In the genomic region with DNA sequence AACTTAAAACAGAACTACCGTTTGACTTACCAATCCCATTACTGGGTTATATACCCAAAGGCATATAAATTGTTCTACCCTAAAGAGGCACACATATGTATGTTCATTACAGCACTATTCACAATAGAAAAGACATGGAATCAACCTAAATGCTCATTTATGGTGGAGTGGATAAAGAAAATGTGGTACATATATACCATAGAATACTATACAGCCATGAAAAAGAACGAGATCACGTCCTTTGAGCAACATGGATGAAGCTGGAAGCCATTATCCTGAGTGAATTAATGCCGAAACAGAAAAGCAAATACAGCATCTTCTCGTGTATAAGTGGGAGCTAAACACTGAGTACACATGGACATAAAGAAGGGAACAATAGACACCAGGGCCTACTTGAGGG, we compare ENCODE assay signal across 21 cellular contexts. TPM values are rescaled to one million over a fixed set of nuclear protein-coding genes. Genes with fewer than 3 reads are reported as not detected.
DNase-seq lines count a peak whose midpoint lies in the region; ATAC-seq, FAIRE-seq and TF ChIP-seq lines count a peak whose summit lies in the region.
"Had no signal": no experiment of that assay in that cellular context is flagged by ENCODE, and none has a peak within 500 bp of the region (broad histone marks: within the 10 kb centered on the region; RNA-seq: fewer than 3 reads in every experiment).

No MANE protein-coding gene starts in this region.

- no peak overlapping the region for H2BK12ac ChIP-seq in H1 (ENCODE audit: low read depth, low read length)

- H3K18ac ChIP-seq in H1 (ENCODE audit: extremely low read depth, low read length): no peak overlapping the region

- no peak overlapping the region for H2AK5ac ChIP-seq in H1 (ENCODE audit: low read depth, low read length)

- ATAC-seq in SK-N-SH treated with all-trans-retinoic acid at 6 μM for 48 hours: no peak
- ATAC-seq: A549, GM12878 had no signal

- no peak overlapping the region for H2BK20ac ChIP-seq in H1 (ENCODE audit: low read length)

- POLR2A ChIA-PET in SK-N-SH (lab: Yijun Ruan, JAX): no interaction called here
- POLR2A ChIA-PET in H1 (lab: Charles Lee; ENCODE audit: partially characterized antibody): no interaction called here

- no peak overlapping the region for H3K27ac ChIP-seq in SK-N-SH (ENCODE audit: low read depth in 2 of 2, low read length in 1 of 2)
- no peak overlapping the region for H3K27ac ChIP-seq in H1 (ENCODE audit: low read depth, low read length)
- H3K27ac ChIP-seq in Peyer's patch: no peak overlapping the region
- H3K27ac ChIP-seq: A549; BLaER1 treated with 17β-estradiol and CSF1 and Interleukin-3, amounts not matched to agents 10 nM and 100 nM had no signal

- H3K36me3 ChIP-seq in SK-N-SH (replicated peaks in 1 of 2; ENCODE audit: control insufficient read depth in 1 of 2, insufficient read depth in 2 of 2, low read length in 1 of 2) (no peaks in the 10 kb centered on the region), H1 (ENCODE audit: control insufficient read depth in 2 of 4, insufficient read depth in 4 of 4, low read length in 3 of 4) (no peaks in the 10 kb centered on the region), Peyer's patch (no peaks in the 10 kb centered on the region)
- H3K36me3 ChIP-seq: BE2C; BLaER1 treated with 17β-estradiol and CSF1 and Interleukin-3, amounts not matched to agents 10 nM and 100 nM had no signal

- H3K4me3 ChIP-seq in SK-N-SH (ENCODE audit: low read depth in 2 of 2, low read length in 1 of 2): no peak overlapping the region
- H3K4me3 ChIP-seq in H1 (ENCODE audit: extremely low read depth in 1 of 4, insufficient read depth in 2 of 4, low read depth in 3 of 4, low read length in 4 of 4): no peak overlapping the region
- no peak overlapping the region for H3K4me3 ChIP-seq in Peyer's patch
- H3K4me3 ChIP-seq: A549; BLaER1 treated with 17β-estradiol and CSF1 and Interleukin-3, amounts not matched to agents 10 nM and 100 nM; GM12878 had no signal

- no peak for TF ChIP-seq POLR2A in H1 (IDR thresholded peaks at IDR 0.05; ENCODE audit: control extremely low read depth in 1 of 2, low read depth in 2 of 2, low read length in 2 of 2)
- TF ChIP-seq POLR2A in Peyer's patch (IDR thresholded peaks at IDR 0.05): no peak

- H3K27me3 ChIP-seq in SK-N-SH (ENCODE audit: insufficient read depth) (peaks cover 5% of the 10 kb centered on the region; the same call in 1 of the 2 replicates), H1 (replicated peaks in 1 of 4; ENCODE audit: control insufficient read depth in 3 of 4, extremely low read depth in 1 of 4, insufficient read depth in 3 of 4, low read length in 3 of 4) (no peaks in the 10 kb centered on the region; a peak in 1 of 7 replicates), Peyer's patch (no peaks in the 10 kb centered on the region)
- H3K27me3 ChIP-seq: BLaER1 treated with 17β-estradiol and CSF1 and Interleukin-3, amounts not matched to agents 10 nM and 100 nM had no signal

- H3K9me3 ChIP-seq in SK-N-SH: no peaks in the 10 kb centered on the region
- H3K9me3 ChIP-seq in H1 (ENCODE audit: insufficient read depth in 2 of 2, low read depth in 1 of 2, low read length in 1 of 2): peaks cover 0 to 4% of the 10 kb centered on the region in 2 experiments; a peak in 1 of 4 replicates
- no peaks in the 10 kb centered on the region for H3K9me3 ChIP-seq in Peyer's patch
- H3K9me3 ChIP-seq: A549, BE2C had no signal

- H3F3A ChIP-seq in SK-N-SH (replicated peaks; ENCODE audit: insufficient read depth): no peaks in the 10 kb centered on the region

- no peak overlapping the region for H3K4ac ChIP-seq in H1 (replicated peaks; ENCODE audit: insufficient read length, low read depth, low read length)

- no peak for TF ChIP-seq RAD21 in SK-N-SH (IDR thresholded peaks at IDR 0.05; ENCODE audit: low read length)
- TF ChIP-seq RAD21 in H1 (IDR thresholded peaks at IDR 0.05 in 1 of 2, conservative IDR thresholded peaks at IDR 0.05 in 1 of 2; ENCODE audit: low read depth in 2 of 2, low read length in 2 of 2): no peak

- H2AFZ ChIP-seq in SK-N-SH (ENCODE audit: low read depth) (no peak overlapping the region), H1 (ENCODE audit: low read length) (no peak overlapping the region)

- no peak overlapping the region for H3K9ac ChIP-seq in SK-N-SH
- no peak overlapping the region for H3K9ac ChIP-seq in H1 (replicated peaks in 1 of 4; ENCODE audit: extremely low read depth in 1 of 4, low read depth in 3 of 4, low read length in 3 of 4)
- H3K9ac ChIP-seq: BLaER1 treated with 17β-estradiol and CSF1 and Interleukin-3, amounts not matched to agents 10 nM and 100 nM had no signal

- CTCF ChIA-PET in SK-N-SH (lab: Yijun Ruan, JAX): interaction anchor here (1.1 to 1.3 kb wide), 2 partner anchors 60 to 114 kb away, joined by 3 read pairs; no protein-coding TSS in a partner anchor
- CTCF ChIA-PET in H1 (lab: Charles Lee; ENCODE audit: partially characterized antibody): interaction anchor here (0.6 to 4.6 kb wide), 11 partner anchors 8 to 359 kb away, joined by 3 to 39 read pairs (median 8); no protein-coding TSS in a partner anchor

- DNase-seq in SK-N-SH (no peak), H1 (ENCODE audit: low read depth in 1 of 2, low spot score in 2 of 2) (no peak), urothelium cell line (ENCODE audit: low spot score) (no peak), Peyer's patch (no peak), amygdala (lab: John Stamatoyannopoulos, UW) (no peak)
- DNase-seq: ACHN; AML-193; BE2C; CD4-positive, alpha-beta T cell; CD8-positive, alpha-beta memory T cell; DMS 273 treated with DMSO at 0.1 percent for 48 hours; DMS79; EL; GDM1; GOT3; H7 had no signal

- no peaks in the 10 kb centered on the region for H3K9me2 ChIP-seq in SK-N-SH

- no peaks in the 10 kb centered on the region for H3K79me1 ChIP-seq in H1 (ENCODE audit: low read depth, low read length)

- H3K4me1 ChIP-seq in SK-N-SH (ENCODE audit: control insufficient read depth in 1 of 2, insufficient read depth in 2 of 2, low read depth in 1 of 2, low read length in 1 of 2) (no peaks in the 10 kb centered on the region), H1 (replicated peaks in 1 of 4; ENCODE audit: control insufficient read depth in 3 of 4, insufficient read depth in 4 of 4, low read length in 3 of 4) (peaks cover 0 to 4% (median 1%) of the 10 kb centered on the region in 4 experiments; a peak in 3 of 7 replicates), Peyer's patch (no peaks in the 10 kb centered on the region)
- H3K4me1 ChIP-seq: A549; BE2C; BLaER1 treated with 17β-estradiol and CSF1 and Interleukin-3, amounts not matched to agents 10 nM and 100 nM had no signal

- H3K14ac ChIP-seq in H1 (ENCODE audit: insufficient read length): no peak overlapping the region

- H2BK15ac ChIP-seq in H1 (ENCODE audit: low read length): no peak overlapping the region

- no peak for FAIRE-seq in H1 (lab: Jason Lieb, UNC)
- peak; percentile 42 for FAIRE-seq in urothelium cell line (lab: Jason Lieb, UNC)
- FAIRE-seq: A549, D721Med, GM12878 had no signal

- H2BK5ac ChIP-seq in H1 (ENCODE audit: low read depth, low read length): no peak overlapping the region

- H3K23ac ChIP-seq in H1 (ENCODE audit: insufficient read length): no peak overlapping the region

- no peak overlapping the region for H4K91ac ChIP-seq in H1 (replicated peaks; ENCODE audit: insufficient read length, low read length)

- H3K4me2 ChIP-seq in SK-N-SH (no peak overlapping the region), H1 (ENCODE audit: insufficient read depth in 1 of 2, low read depth in 2 of 2, low read length in 2 of 2) (no peak overlapping the region)
- H3K4me2 ChIP-seq: A549; BLaER1 treated with 17β-estradiol and CSF1 and Interleukin-3, amounts not matched to agents 10 nM and 100 nM had no signal

- H3K56ac ChIP-seq in H1 (replicated peaks; ENCODE audit: insufficient read length, low read depth, low read length): no peak overlapping the region

- no peaks in the 10 kb centered on the region for H3K23me2 ChIP-seq in H1 (ENCODE audit: low read depth, low read length)

- H4K5ac ChIP-seq in H1 (ENCODE audit: insufficient read length, low read depth, low read length): no peak overlapping the region

- H4K20me1 ChIP-seq in SK-N-SH (ENCODE audit: insufficient read depth) (no peaks in the 10 kb centered on the region), H1 (replicated peaks in 1 of 2; ENCODE audit: control insufficient read depth in 1 of 2, insufficient read depth in 2 of 2, low read length in 2 of 2) (no peaks in the 10 kb centered on the region)
- H4K20me1 ChIP-seq: BLaER1 treated with 17β-estradiol and CSF1 and Interleukin-3, amounts not matched to agents 10 nM and 100 nM had no signal

- H2BK120ac ChIP-seq in H1 (replicated peaks; ENCODE audit: low read depth, low read length): no peak overlapping the region

- H3K79me2 ChIP-seq in SK-N-SH (ENCODE audit: insufficient read depth): no peaks in the 10 kb centered on the region
- no peaks in the 10 kb centered on the region for H3K79me2 ChIP-seq in H1 (ENCODE audit: control insufficient read depth in 1 of 2, insufficient read depth in 2 of 2, low read length in 2 of 2)

- TF ChIP-seq CTCF in SK-N-SH (IDR thresholded peaks at IDR 0.05) (no peak), H1 (IDR thresholded peaks at IDR 0.05; ENCODE audit: control extremely low read depth in 1 of 3, insufficient read depth in 1 of 3, low read depth in 1 of 3, low read length in 3 of 3) (no peak), Peyer's patch (IDR thresholded peaks at IDR 0.05) (no peak)

- TF ChIP-seq EP300 in SK-N-SH (IDR thresholded peaks at IDR 0.05; ENCODE audit: borderline replicate concordance in 1 of 2, low read depth in 1 of 2, low read length in 1 of 2) (no peak), H1 (IDR thresholded peaks at IDR 0.05; ENCODE audit: borderline replicate concordance in 1 of 2, low read depth in 2 of 2, low read length in 2 of 2) (no peak)

- H4K8ac ChIP-seq in H1 (ENCODE audit: extremely low read depth, insufficient read depth, low read length): no peak overlapping the region

- WGBS in SK-N-SH (ENCODE audit: low lambda C conversion rate): 35% methylated on average over 5 of the region's 5 CpGs
- 97% methylated on average over 5 of the region's 5 CpGs; no CpG with 5 or more reads in 1 of the 2 experiments for WGBS in H1 (ENCODE audit: extremely low coverage in 1 of 2, insufficient coverage in 1 of 2, insufficient read length in 1 of 2, insufficient replicate concordance in 2 of 2, low coverage in 1 of 2, low lambda C conversion rate in 2 of 2, missing lambda C conversion rate in 1 of 2), 2 experiments

RNA-seq across cellular contexts. Expression of a gene that starts 31.8 kb away (rescaled TPM):
- polyA plus RNA-seq in SK-N-SH (2012; rRNA removed) (0.16 and 0.26 TPM in 2 replicates), H1 (2011; rRNA removed) (0.85 and 1.7 TPM in 2 replicates)
- 0.21 and 0.51 TPM in 2 replicates for polyA plus RNA-seq in SK-N-SH (2012; cell fraction: cytosol; rRNA removed)
- polyA plus RNA-seq in SK-N-SH (2012; cell fraction: nucleus; rRNA removed): 0.19 and 0.25 TPM in 2 replicates
- 0.50 and 0.73 TPM in 2 replicates for total RNA-seq in H1 (2021; fragmentation: NEBNext Ultra II Directional; extraction: Animal tissue kit (Norgen Biotek cat#: 25700))
- polyA plus RNA-seq in H1 (2011; cell fraction: cytosol; rRNA removed): 0.48 TPM
- 0.74 TPM for polyA plus RNA-seq in H1 (2011; cell fraction: nucleus; rRNA removed)
- polyA plus RNA-seq in H1 (2012, experiment 1 of 2): 0.39 to 0.88 TPM (median 0.80 TPM) in 4 replicates
- 0.62 TPM for polyA plus RNA-seq in H1 (2012, experiment 2 of 2)
- 0.73 TPM for polyA plus RNA-seq in H1 (2013, experiment 1 of 2)
- 0.70 TPM for polyA plus RNA-seq in H1 (2013, experiment 2 of 2)
- 0.54 and 0.85 TPM in 2 replicates for polyA minus RNA-seq in H1 (2011; rRNA and poly(A)+ RNA removed)
- 1.8 TPM for polyA minus RNA-seq in H1 (2011; cell fraction: cytosol; rRNA and poly(A)+ RNA removed)
- polyA minus RNA-seq in H1 (2011; cell fraction: nucleus; rRNA and poly(A)+ RNA removed): 1.00 TPM
- total RNA-seq in Peyer's patch: 10 to 100 TPM in 3 of 4 donors, 1 to 10 TPM in 1; 8.3 to 39.7 (median 31.7) TPM

RNA-seq across cellular contexts. Expression of a gene that starts 44.8 kb away (rescaled TPM):
- polyA plus RNA-seq in SK-N-SH (2012; rRNA removed) (0.11 and 0.56 TPM in 2 replicates), H1 (2011; rRNA removed) (0.41 and 0.49 TPM in 2 replicates)
- 0.15 and 0.16 TPM in 2 replicates for polyA plus RNA-seq in SK-N-SH (2012; cell fraction: cytosol; rRNA removed)
- 0.11 and 0.20 TPM in 2 replicates for polyA plus RNA-seq in SK-N-SH (2012; cell fraction: nucleus; rRNA removed)
- 2.1 and 2.9 TPM in 2 replicates for total RNA-seq in H1 (2021; fragmentation: NEBNext Ultra II Directional; extraction: Animal tissue kit (Norgen Biotek cat#: 25700))
- 0.47 TPM for polyA plus RNA-seq in H1 (2011; cell fraction: cytosol; rRNA removed)
- polyA plus RNA-seq in H1 (2011; cell fraction: nucleus; rRNA removed): 0.29 TPM
- 0.92 to 1.1 TPM (median 0.99 TPM) in 4 replicates for polyA plus RNA-seq in H1 (2012, experiment 1 of 2)
- 0.34 TPM for polyA plus RNA-seq in H1 (2012, experiment 2 of 2)
- 1.5 TPM for polyA plus RNA-seq in H1 (2013, experiment 1 of 2)
- polyA plus RNA-seq in H1 (2013, experiment 2 of 2): 1.6 TPM
- 2.0 and 2.5 TPM in 2 replicates for polyA minus RNA-seq in H1 (2011; rRNA and poly(A)+ RNA removed)
- polyA minus RNA-seq in H1 (2011; cell fraction: cytosol; rRNA and poly(A)+ RNA removed): not detected
- not detected for polyA minus RNA-seq in H1 (2011; cell fraction: nucleus; rRNA and poly(A)+ RNA removed)
- total RNA-seq in Peyer's patch: 10 to 100 TPM; 19.7 to 40.3 (median 33.6) TPM
- total RNA-seq: GM12878, H7 had no signal
